Comparison of ENCODE assay signal across 28 cellular contexts in genomic region chr6:156901309-156902019, GRCh38.
DNase-seq lines count a peak whose midpoint lies in the region; ATAC-seq and TF ChIP-seq lines count a peak whose summit lies in the region.
"Had no signal": no experiment of that assay in that cellular context is flagged by ENCODE, and none has a peak within 500 bp of the region (broad histone marks: within the 10 kb centered on the region; RNA-seq: fewer than 3 reads in every experiment).

No MANE protein-coding gene starts in this region.

- CTCF ChIA-PET in SK-N-SH (lab: Yijun Ruan, JAX), result interaction anchor here (0.8 to 1.1 kb wide), 2 partner anchors 15 to 42 kb away, joined by 3 read pairs; no protein-coding TSS in a partner anchor

- H3K9me3 Mint-ChIP-seq in mesothelial cell of epicardium, result no peaks in the 10 kb centered on the region
- H3K9me3 Mint-ChIP-seq: activated B cell treated with CpG ODN at 0.5 μM for 24 hours, nephron, T-cell had no signal

- no peak overlapping the region for H3K4me3 ChIP-seq in BE2C (ENCODE audit: low read depth, low read length)
- no peak overlapping the region for H3K4me3 ChIP-seq in SK-N-SH (ENCODE audit: low read depth in 2 of 2, low read length in 1 of 2)
- H3K4me3 ChIP-seq: body of pancreas, gastroesophageal sphincter, GM23248, pancreas, SJCRH30, smooth muscle cell, upper lobe of left lung had no signal

- TF ChIP-seq RAD21 in SK-N-SH (IDR thresholded peaks at IDR 0.05; ENCODE audit: low read length), result no peak

- H3K27ac ChIP-seq in SK-N-SH (ENCODE audit: low read depth in 2 of 2, low read length in 1 of 2), result peak overlapping the region; percentile 43; a peak in 2 of 4 replicates
- H3K27ac ChIP-seq: body of pancreas, gastroesophageal sphincter, GM23248, KMS-11, pancreas, SJCRH30, upper lobe of left lung had no signal

- H3K4me1 ChIP-seq in BE2C (peaks cover 20% of the 10 kb centered on the region), SK-N-SH (ENCODE audit: control insufficient read depth in 1 of 2, insufficient read depth in 2 of 2, low read depth in 1 of 2, low read length in 1 of 2) (peaks cover 0 to 20% of the 10 kb centered on the region in 2 experiments; a peak in 2 of 4 replicates)
- H3K4me1 ChIP-seq: SJCRH30 had no signal

- no peaks in the 10 kb centered on the region for H3K9me2 ChIP-seq in SK-N-SH

- H3K36me3 ChIP-seq in BE2C (no peaks in the 10 kb centered on the region; the same call in 1 of the 2 replicates), SK-N-SH (replicated peaks in 1 of 2; ENCODE audit: control insufficient read depth in 1 of 2, insufficient read depth in 2 of 2, low read length in 1 of 2) (peaks cover 11 to 12% of the 10 kb centered on the region in 2 experiments)
- H3K36me3 ChIP-seq: gastroesophageal sphincter, pancreas, SJCRH30, upper lobe of left lung had no signal

- WGBS in SK-N-SH (ENCODE audit: low lambda C conversion rate), result 51% methylated on average over 9 of the region's 9 CpGs

- peaks cover 8% of the 10 kb centered on the region for H3F3A ChIP-seq in SK-N-SH (replicated peaks; ENCODE audit: insufficient read depth)

- peaks cover 18% of the 10 kb centered on the region for H3K4me1 Mint-ChIP-seq in mesothelial cell of epicardium

- peaks cover 4% of the 10 kb centered on the region for H3K36me3 Mint-ChIP-seq in mesothelial cell of epicardium

- TF ChIP-seq CTCF in BE2C (IDR thresholded peaks at IDR 0.05; ENCODE audit: low read depth, low read length) (no peak), SK-N-SH (IDR thresholded peaks at IDR 0.05) (no peak), mesothelial cell of epicardium (IDR thresholded peaks at IDR 0.05; ENCODE audit: unreplicated experiment) (no peak)

- H3K9ac ChIP-seq in SK-N-SH, result no peak overlapping the region
- H3K9ac ChIP-seq: GM23248, KMS-11 had no signal

- H4K20me1 ChIP-seq in SK-N-SH (ENCODE audit: insufficient read depth), result peaks cover 52% of the 10 kb centered on the region

- intact Hi-C loops in posterior vena cava (cut with DNase I), result no loop called here

- no peak overlapping the region for H2AFZ ChIP-seq in SK-N-SH (ENCODE audit: low read depth)
- H2AFZ ChIP-seq: GM23248 had no signal

- H3K27ac Mint-ChIP-seq in mesothelial cell of epicardium, result peak overlapping the region; percentile 41
- H3K27ac Mint-ChIP-seq: activated B cell treated with CpG ODN at 0.5 μM for 24 hours; activated CD8-positive, alpha-beta memory T cell treated with anti-CD3 and anti-CD28 coated beads, Interleukin-2, amount 10 ng/mL, durations not matched to agents 7 days and 5 days; nephron had no signal

- POLR2A ChIA-PET in SK-N-SH (lab: Yijun Ruan, JAX), result no interaction called here

- DNase-seq in BE2C (peak; percentile 48), G401 (ENCODE audit: low spot score) (peak; percentile 55), SK-N-SH (peak; percentile 41), mesothelial cell of epicardium (ENCODE audit: low spot score in 2 of 2, unreplicated experiment in 2 of 2) (no peak), posterior vena cava (ENCODE audit: low spot score) (no peak)
- DNase-seq: activated B cell treated with CpG ODN at 0.5 μM for 24 hours; activated CD4-positive, alpha-beta T cell treated with anti-CD3 and anti-CD28 coated beads, Interleukin-2, amount 50 U/mL, for 1 hour; activated CD8-positive, alpha-beta memory T cell treated with anti-CD3 and anti-CD28 coated beads, Interleukin-2, amount 10 ng/mL, durations not matched to agents 7 days and 5 days; activated naive CD4-positive, alpha-beta T cell; activated T-cell treated with anti-CD3 and anti-CD28 coated beads, Interleukin-2, amount 50 U/mL, for 48 hours; body of pancreas; DMS79; GDM1; GM23248; NCI-H1417; NCI-H2029; pancreas; retina; SJCRH30; stimulated activated naive CD4-positive, alpha-beta T cell; T-cell had no signal

- H3K4me3 Mint-ChIP-seq in mesothelial cell of epicardium, result no peak overlapping the region
- H3K4me3 Mint-ChIP-seq: activated B cell treated with CpG ODN at 0.5 μM for 24 hours; activated CD8-positive, alpha-beta memory T cell treated with anti-CD3 and anti-CD28 coated beads, Interleukin-2, amount 10 ng/mL, durations not matched to agents 7 days and 5 days; nephron; T-cell had no signal

- H3K9me3 ChIP-seq in BE2C, result no peaks in the 10 kb centered on the region
- no peaks in the 10 kb centered on the region for H3K9me3 ChIP-seq in SK-N-SH
- H3K9me3 ChIP-seq: body of pancreas, gastroesophageal sphincter, pancreas, upper lobe of left lung had no signal

- in situ Hi-C loops in G401 (cut with HindIII; ENCODE audit: low sequenced_read_pairs), result no loop called here

- no peak for ATAC-seq in HG02973 (IDR thresholded peaks at IDR 0.05; ENCODE audit: unreplicated experiment)
- no peak for ATAC-seq in HG03521 (IDR thresholded peaks at IDR 0.05; ENCODE audit: unreplicated experiment)
- ATAC-seq: activated CD8-positive, alpha-beta memory T cell treated with anti-CD3 and anti-CD28 coated beads, Interleukin-2, amount 10 ng/mL, durations not matched to agents 7 days and 5 days; body of pancreas; gastroesophageal sphincter; pancreas; T-cell had no signal

- no peaks in the 10 kb centered on the region for H3K27me3 Mint-ChIP-seq in mesothelial cell of epicardium (ENCODE audit: low read depth)
- H3K27me3 Mint-ChIP-seq: activated B cell treated with CpG ODN at 0.5 μM for 24 hours; activated CD8-positive, alpha-beta memory T cell treated with anti-CD3 and anti-CD28 coated beads, Interleukin-2, amount 10 ng/mL, durations not matched to agents 7 days and 5 days; T-cell had no signal

- H3K79me2 ChIP-seq in SK-N-SH (ENCODE audit: insufficient read depth), result peaks cover 75% of the 10 kb centered on the region

- H3K4me2 ChIP-seq in SK-N-SH, result no peak overlapping the region; the same call in 1 of the 2 replicates
- H3K4me2 ChIP-seq: KMS-11, smooth muscle cell had no signal

- no peaks in the 10 kb centered on the region for H3K27me3 ChIP-seq in BE2C
- H3K27me3 ChIP-seq in SK-N-SH (ENCODE audit: insufficient read depth), result no peaks in the 10 kb centered on the region
- H3K27me3 ChIP-seq: body of pancreas, gastroesophageal sphincter, pancreas, SJCRH30, upper lobe of left lung had no signal

- TF ChIP-seq EP300 in SK-N-SH (IDR thresholded peaks at IDR 0.05; ENCODE audit: borderline replicate concordance in 1 of 2, low read depth in 1 of 2, low read length in 1 of 2), result no peak

TF ChIP-seq in SK-N-SH, 30 proteins besides CTCF, POLR2A, EP300 and RAD21:
- TF ChIP-seq JUND (IDR thresholded peaks at IDR 0.05) (no peak), PBX3 (IDR thresholded peaks at IDR 0.05) (peak; percentile 26; the same call in 1 of the 2 replicates), YY1 (IDR thresholded peaks at IDR 0.05; ENCODE audit: low read depth) (no peak), FOSL2 (IDR thresholded peaks at IDR 0.05; ENCODE audit: borderline replicate concordance, low read depth) (0 out of 2 replicates have a peak, but pooled peaks have one; percentile 5), TCF12 (IDR thresholded peaks at IDR 0.05) (peak; percentile 10; the same call in 1 of the 2 replicates)

Comparison
In these comparisons a context has a peak if more than half of its experiments do, and no peak if none do; other contexts are left out.
1. DNase-seq: peak in BE2C (single experiment), G401 (single experiment) and SK-N-SH (single experiment); none in mesothelial cell of epicardium (0 of 2) and posterior vena cava (single experiment).